ENCODE assay signal across 11 cellular contexts in genomic region chr20:44034965-44035635, GRCh38.
"Had no signal": no experiment of that assay in that cellular context is flagged by ENCODE, and none has a peak within 500 bp of the region (broad histone marks: within the 10 kb centered on the region; RNA-seq: fewer than 3 reads in every experiment).

No MANE protein-coding gene starts in this region.

- DNase-seq: activated naive CD4-positive, alpha-beta T cell treated with Interleukin-2 at 50 U/mL for 16 hours; central memory CD4-positive, alpha-beta T cell; cortex of kidney; effector memory CD4-positive, alpha-beta T cell; gastrocnemius medialis; hypothalamus; naive thymus-derived CD4-positive, alpha-beta T cell; Right ventricle myocardium superior; trophoblast cell had no signal

- H3K36me3 ChIP-seq: gastrocnemius medialis had no signal

- ATAC-seq: gastrocnemius medialis; naive thymus-derived CD4-positive, alpha-beta T cell; SK-N-SH treated with all-trans-retinoic acid at 6 μM for 48 hours had no signal

- H3K27ac ChIP-seq: gastrocnemius medialis had no signal

- H3K9me3 ChIP-seq: gastrocnemius medialis had no signal

- H3K4me3 ChIP-seq: gastrocnemius medialis, lung had no signal

- H3K4me1 ChIP-seq: gastrocnemius medialis had no signal
